Comparison of ENCODE assay signal across 9 cellular contexts in genomic region chr15:76206325-76206976, GRCh38.
DNase-seq lines count a peak whose midpoint lies in the region; ATAC-seq and TF ChIP-seq lines count a peak whose summit lies in the region.
"Had no signal": no experiment of that assay in that cellular context is flagged by ENCODE, and none has a peak within 500 bp of the region (broad histone marks: within the 10 kb centered on the region; RNA-seq: fewer than 3 reads in every experiment).

No MANE protein-coding gene starts in this region.

- RAD21 ChIA-PET in HCT116 (lab: Charles Lee; ENCODE audit: low non-redundant PET in 1 of 2, low total read pairs in 2 of 2, uncharacterized antibody in 2 of 2, unreplicated experiment in 2 of 2): no interaction called here

- no peak for TF ChIP-seq CTCF in HCT116 (IDR thresholded peaks at IDR 0.05 in 2 of 3, conservative IDR thresholded peaks at IDR 0.05 in 1 of 3; ENCODE audit: borderline replicate concordance in 1 of 3, insufficient read depth in 1 of 3, low read depth in 2 of 3, low read length in 2 of 3)

- H3K9ac ChIP-seq in HCT116 (ENCODE audit: low read length): no peak overlapping the region

- DNase-seq in HCT116 (ENCODE audit: low read depth, low spot score): no peak
- peak; percentile 78 for DNase-seq in NCI-H774 (lab: John Stamatoyannopoulos, UW)
- DNase-seq in fibroblast of the conjunctiva (ENCODE audit: low read depth): peak; percentile 68
- DNase-seq in pulmonary artery endothelial cell (ENCODE audit: low read depth, low spot score): peak; percentile 57
- no peak for DNase-seq in activated CD4-positive, alpha-beta T cell treated with anti-CD3 and anti-CD28 coated beads, Interleukin-2, amount 50 U/mL, for 48 hours
- no peak for DNase-seq in activated gamma-delta T cell treated with Interleukin-2 at 50 U/mL for 16 hours
- no peak for DNase-seq in activated T-cell treated with anti-CD3 and anti-CD28 coated beads, Interleukin-2, amount 50 U/mL, for 1 hour
- no peak for DNase-seq in GDM1 (lab: John Stamatoyannopoulos, UW)
- DNase-seq: activated gamma-delta T cell had no signal

- no peaks in the 10 kb centered on the region for H4K20me1 ChIP-seq in HCT116 (ENCODE audit: insufficient read depth)

- peaks cover 0 to 1% of the 10 kb centered on the region in 2 experiments; a peak in 2 of 4 replicates for H3K4me1 ChIP-seq in HCT116 (ENCODE audit: control insufficient read depth in 1 of 2, insufficient read depth in 2 of 2, low read length in 2 of 2)

- CTCF ChIA-PET in HCT116 (lab: Charles Lee): no interaction called here

- no peaks in the 10 kb centered on the region for H3K9me3 ChIP-seq in HCT116 (ENCODE audit: control insufficient read depth in 1 of 2, insufficient read depth in 1 of 2, low read depth in 1 of 2, low read length in 2 of 2)

- intact Hi-C loops in HCT116 (cut with micrococcal nuclease): no loop called here

- no peak overlapping the region for H3K4me3 ChIP-seq in HCT116 (replicated peaks in 1 of 2; ENCODE audit: low read depth in 1 of 2, low read length in 2 of 2)

- no peaks in the 10 kb centered on the region for H3K79me2 ChIP-seq in HCT116 (ENCODE audit: insufficient read depth, low read length)

- no peak overlapping the region for H3K4me2 ChIP-seq in HCT116 (ENCODE audit: low read length)

- H3K9me2 ChIP-seq in HCT116 (ENCODE audit: insufficient read depth): no peaks in the 10 kb centered on the region

- POLR2A ChIA-PET in HCT116 (lab: Charles Lee): no interaction called here

- no peak for TF ChIP-seq RAD21 in HCT116 (IDR thresholded peaks at IDR 0.05; ENCODE audit: low read depth)

- no peaks in the 10 kb centered on the region for H3K27me3 ChIP-seq in HCT116 (ENCODE audit: insufficient read depth, low read length)

- no peak for TF ChIP-seq POLR2A in HCT116 (IDR thresholded peaks at IDR 0.05; ENCODE audit: borderline replicate concordance, extremely low read depth, insufficient read depth, insufficient read length)

- no peaks in the 10 kb centered on the region for H3K36me3 ChIP-seq in HCT116 (ENCODE audit: control insufficient read depth in 1 of 2, insufficient read depth in 2 of 2, low read length in 2 of 2)

- ATAC-seq in HCT116: peak; percentile 10; the same call in 1 of the 2 replicates

- H2AFZ ChIP-seq in HCT116 (ENCODE audit: low read depth, low read length, poor library complexity, severe bottlenecking): no peak overlapping the region

- H3K27ac ChIP-seq in HCT116 (ENCODE audit: low read depth, low read length): no peak overlapping the region

- BruUV-seq in HCT116 (replicated peaks; lab: Mats Ljungman, UMichigan): no TSS peak

TF ChIP-seq in HCT116, 20 proteins besides CTCF, POLR2A, EP300 and RAD21:
- TF ChIP-seq JUND (IDR thresholded peaks at IDR 0.05) (no peak), FOSL1 (IDR thresholded peaks at IDR 0.05; ENCODE audit: low read depth) (no peak), MAX (IDR thresholded peaks at IDR 0.05) (no peak), POLR2AphosphoS5 (IDR thresholded peaks at IDR 0.05; ENCODE audit: low read depth, low read length) (no peak), ZBTB33 (IDR thresholded peaks at IDR 0.05; ENCODE audit: extremely low read depth, insufficient replicate concordance, low read length) (no peak), CEBPB (IDR thresholded peaks at IDR 0.05; ENCODE audit: low read depth) (no peak), EGR1 (IDR thresholded peaks at IDR 0.05; ENCODE audit: low read depth) (no peak), EZH2phosphoT487 (IDR thresholded peaks at IDR 0.05; ENCODE audit: borderline replicate concordance) (no peak), ELF1 (IDR thresholded peaks at IDR 0.05; ENCODE audit: borderline replicate concordance, low read depth) (no peak), ATF3 (IDR thresholded peaks at IDR 0.05) (no peak), EZH2 (IDR thresholded peaks at IDR 0.05) (no peak), ZNF274 (IDR thresholded peaks at IDR 0.05; ENCODE audit: low read depth, low read length) (no peak), SRF (IDR thresholded peaks at IDR 0.05; ENCODE audit: low read depth) (no peak), SIN3A (IDR thresholded peaks at IDR 0.05; ENCODE audit: low read depth) (no peak), YY1 (IDR thresholded peaks at IDR 0.05; ENCODE audit: extremely low read depth, insufficient replicate concordance, low read depth, low read length) (no peak), REST (IDR thresholded peaks at IDR 0.05; ENCODE audit: low read depth) (no peak)

Comparison
In these comparisons a context has a peak if more than half of its experiments do, and no peak if none do; other contexts are left out.
1. DNase-seq: peak in NCI-H774 (single experiment), fibroblast of the conjunctiva (single experiment) and pulmonary artery endothelial cell (single experiment); none in HCT116 (single experiment), activated CD4-positive, alpha-beta T cell treated with anti-CD3 and anti-CD28 coated beads, Interleukin-2, amount 50 U/mL, for 48 hours (0 of 2), activated gamma-delta T cell treated with Interleukin-2 at 50 U/mL for 16 hours (single experiment), activated T-cell treated with anti-CD3 and anti-CD28 coated beads, Interleukin-2, amount 50 U/mL, for 1 hour (single experiment) and GDM1 (single experiment).